ENCODE assay signal across 13 cellular contexts in the genomic region with DNA sequence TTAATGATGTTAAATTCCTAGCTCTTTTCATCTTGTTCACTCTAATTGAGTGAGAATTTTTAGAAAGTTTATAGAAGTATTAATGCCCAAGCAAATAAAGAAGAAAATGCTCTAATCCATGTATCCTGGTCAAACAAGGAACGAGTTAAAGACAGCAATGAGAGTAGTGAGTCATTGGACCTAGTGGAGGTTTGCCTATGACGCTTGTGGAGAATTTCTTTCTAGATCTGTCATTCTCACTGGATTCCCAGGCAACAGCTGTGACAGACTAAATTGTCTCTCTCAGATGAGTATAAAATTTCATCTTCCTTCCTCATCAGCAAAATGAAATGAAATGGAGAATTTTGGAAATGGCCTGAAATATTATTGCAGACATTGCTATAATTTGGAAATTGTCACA.
"Had no signal": no experiment of that assay in that cellular context is flagged by ENCODE, and none has a peak within 500 bp of the region (broad histone marks: within the 10 kb centered on the region; RNA-seq: fewer than 3 reads in every experiment).

No MANE protein-coding gene starts in this region.

- ATAC-seq: foreskin keratinocyte, pancreas had no signal

- H3K4me1 Mint-ChIP-seq: neural progenitor cell had no signal

- DNase-seq: activated CD4-positive, alpha-beta T cell treated with anti-CD3 and anti-CD28 coated beads, Interleukin-2, amount 50 U/mL, for 1 hour; activated CD4-positive, CD25-positive, alpha-beta regulatory T cell; islet precursor cell; left ventricle myocardium inferior; pancreas; T-helper 2 cell; thyroid gland had no signal

- FAIRE-seq: endometrium, pancreas, TTC549 had no signal

- H3K4me3 Mint-ChIP-seq: activated naive CD8-positive, alpha-beta T cell; neural progenitor cell had no signal

- H3K27ac Mint-ChIP-seq: activated naive CD8-positive, alpha-beta T cell; neural progenitor cell had no signal

- H3K9me3 Mint-ChIP-seq: neural progenitor cell had no signal

- H3K4me3 ChIP-seq: esophagus muscularis mucosa, left ventricle myocardium inferior, neural progenitor cell, pancreas, thyroid gland had no signal

- H3K36me3 ChIP-seq: esophagus muscularis mucosa, left ventricle myocardium inferior, neural progenitor cell, pancreas, thyroid gland had no signal

- H3K36me3 Mint-ChIP-seq: activated naive CD8-positive, alpha-beta T cell; neural progenitor cell had no signal

- H3K27me3 ChIP-seq: esophagus muscularis mucosa, neural progenitor cell, pancreas, thyroid gland had no signal
